ENCODE assay signal across 2 cellular contexts in genomic region chr12:85630851-85631250, GRCh38.
TF ChIP-seq lines count a peak whose summit lies in the region.

No MANE protein-coding gene starts in this region.

TF ChIP-seq in SK-N-SH, 30 proteins besides CTCF, POLR2A, EP300 and RAD21 (continued from another document):
- TF ChIP-seq REST (IDR thresholded peaks at IDR 0.05; ENCODE audit: low read depth, low read length) (no peak), ELF1 (IDR thresholded peaks at IDR 0.05) (no peak), MAX (IDR thresholded peaks at IDR 0.05; ENCODE audit: low read depth) (no peak)

TF ChIP-seq in SK-N-SH treated with all-trans-retinoic acid at 6 μM for 48 hours, 23 proteins besides CTCF, POLR2A, EP300 and RAD21 (continued from another document):
- TF ChIP-seq TSHZ2 (CRISPR knock-in tag; IDR thresholded peaks at IDR 0.05) (no peak), SNAI2 (CRISPR knock-in tag; IDR thresholded peaks at IDR 0.05) (no peak), ZNF70 (CRISPR knock-in tag; IDR thresholded peaks at IDR 0.05) (no peak)
- TF ChIP-seq, protein P1, sequence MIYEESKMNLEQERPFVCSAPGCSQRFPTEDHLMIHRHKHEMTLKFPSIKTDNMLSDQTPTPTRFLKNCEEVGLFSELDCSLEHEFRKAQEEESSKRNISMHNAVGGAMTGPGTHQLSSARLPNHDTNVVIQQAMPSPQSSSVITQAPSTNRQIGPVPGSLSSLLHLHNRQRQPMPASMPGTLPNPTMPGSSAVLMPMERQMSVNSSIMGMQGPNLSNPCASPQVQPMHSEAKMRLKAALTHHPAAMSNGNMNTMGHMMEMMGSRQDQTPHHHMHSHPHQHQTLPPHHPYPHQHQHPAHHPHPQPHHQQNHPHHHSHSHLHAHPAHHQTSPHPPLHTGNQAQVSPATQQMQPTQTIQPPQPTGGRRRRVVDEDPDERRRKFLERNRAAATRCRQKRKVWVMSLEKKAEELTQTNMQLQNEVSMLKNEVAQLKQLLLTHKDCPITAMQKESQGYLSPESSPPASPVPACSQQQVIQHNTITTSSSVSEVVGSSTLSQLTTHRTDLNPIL (CRISPR knock-in tag; IDR thresholded peaks at IDR 0.05; ENCODE audit: low read depth), result no peak
